In genomic region chr15:58513681-58514336, GRCh38 we compare ENCODE assay signal across 1 cellular context.
TF ChIP-seq lines count a peak whose summit lies in the region.

No MANE protein-coding gene starts in this region.

TF ChIP-seq in K562, 482 proteins besides CTCF, POLR2A, EP300 and RAD21 (continued from another document):
- TF ChIP-seq MYNN (IDR thresholded peaks at IDR 0.05) (no peak), MYNN (CRISPR knock-in tag; IDR thresholded peaks at IDR 0.05) (no peak), MLX (CRISPR knock-in tag; conservative IDR thresholded peaks at IDR 0.05) (no peak), HDAC2 (IDR thresholded peaks at IDR 0.05) (no peak), PHB2 (IDR thresholded peaks at IDR 0.05; ENCODE audit: low read depth) (no peak), CREB5 (CRISPR knock-in tag; IDR thresholded peaks at IDR 0.05) (no peak), ZNF551 (CRISPR knock-in tag; IDR thresholded peaks at IDR 0.05) (no peak), PKNOX1 (IDR thresholded peaks at IDR 0.05) (peak; percentile 10; the same call in 1 of the 2 replicates)
TF ChIP-seq in K562: peak in this region for 3.
